Comparison of ENCODE assay signal across 23 cellular contexts in the genomic region with DNA sequence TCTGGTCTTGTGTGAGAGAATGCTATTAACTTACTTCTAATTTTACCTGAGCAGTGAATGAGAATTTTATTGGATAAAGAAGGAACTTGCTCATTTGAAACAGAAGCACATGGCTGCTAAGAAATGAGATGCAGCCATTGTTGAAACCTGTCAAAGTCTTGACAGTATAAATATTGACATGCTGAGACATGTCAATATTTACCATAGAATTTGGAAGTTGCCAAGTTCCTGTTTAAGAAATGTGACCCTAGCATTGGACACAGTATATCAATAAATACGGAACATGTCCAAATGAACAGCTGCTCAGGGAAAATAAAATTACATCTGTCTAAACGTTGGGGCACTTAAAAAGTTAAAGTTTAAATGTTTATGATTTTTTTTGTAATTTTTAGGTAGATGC.
"Had no signal": no experiment of that assay in that cellular context is flagged by ENCODE, and none has a peak within 500 bp of the region (broad histone marks: within the 10 kb centered on the region; RNA-seq: fewer than 3 reads in every experiment).

No MANE protein-coding gene starts in this region.

- H3K27me3 Mint-ChIP-seq: activated CD8-positive, alpha-beta T cell treated with anti-CD3 and anti-CD28 coated beads for 36 hours; activated naive CD4-positive, alpha-beta T cell treated with anti-CD3 and anti-CD28 coated beads, Interleukin-2, amount 10 ng/mL, durations not matched to agents 7 days and 5 days; stimulated activated memory B cell treated with anti-CD40 and anti-IgM and Interleukin-4, amounts not matched to agents 10 μg/mL and 1 μg/mL and 100 μg/mL, for 72 hours had no signal

- H3K27me3 ChIP-seq: brain microvascular endothelial cell, esophagus squamous epithelium, heart right ventricle, ovary, sigmoid colon, spleen, upper lobe of right lung had no signal

- FAIRE-seq: endothelial cell of umbilical vein had no signal

- H3K4me1 Mint-ChIP-seq: activated naive CD4-positive, alpha-beta T cell treated with anti-CD3 and anti-CD28 coated beads, Interleukin-2, amount 10 ng/mL, durations not matched to agents 7 days and 5 days; activated naive CD8-positive, alpha-beta T cell treated with anti-CD3 and anti-CD28 coated beads, Interleukin-2, amount 50 U/mL, for 24 hours; immature natural killer cell; natural killer cell; stimulated activated memory B cell treated with anti-CD40 and anti-IgM and Interleukin-4, amounts not matched to agents 10 μg/mL and 1 μg/mL and 100 μg/mL, for 72 hours had no signal

- H3K4me3 ChIP-seq: coronary artery, esophagus squamous epithelium, heart right ventricle, ovary, sigmoid colon, spleen, thoracic aorta, upper lobe of right lung had no signal

- H3K9me3 ChIP-seq: esophagus squamous epithelium, heart right ventricle, ovary, sigmoid colon, thoracic aorta, upper lobe of right lung had no signal

- H3K9me3 Mint-ChIP-seq: activated CD8-positive, alpha-beta T cell treated with anti-CD3 and anti-CD28 coated beads for 36 hours; immature natural killer cell; natural killer cell had no signal

- H3K36me3 ChIP-seq: brain microvascular endothelial cell, esophagus squamous epithelium, heart right ventricle, ovary, sigmoid colon, spleen, thoracic aorta, upper lobe of right lung had no signal

- H3K4me3 Mint-ChIP-seq: activated CD8-positive, alpha-beta T cell treated with anti-CD3 and anti-CD28 coated beads for 36 hours; activated naive CD4-positive, alpha-beta T cell treated with anti-CD3 and anti-CD28 coated beads, Interleukin-2, amount 10 ng/mL, durations not matched to agents 7 days and 5 days; activated naive CD8-positive, alpha-beta T cell treated with anti-CD3 and anti-CD28 coated beads, Interleukin-2, amount 50 U/mL, for 24 hours; immature natural killer cell; natural killer cell; stimulated activated memory B cell treated with anti-CD40 and anti-IgM and Interleukin-4, amounts not matched to agents 10 μg/mL and 1 μg/mL and 100 μg/mL, for 72 hours had no signal

- H3K27ac ChIP-seq: brain microvascular endothelial cell, coronary artery, esophagus squamous epithelium, heart right ventricle, ovary, sigmoid colon, spleen, thoracic aorta, upper lobe of right lung had no signal

- H3K4me1 ChIP-seq: esophagus squamous epithelium, heart right ventricle, sigmoid colon, spleen, upper lobe of right lung had no signal

- H3K27ac Mint-ChIP-seq: activated CD8-positive, alpha-beta T cell treated with anti-CD3 and anti-CD28 coated beads for 36 hours; activated naive CD4-positive, alpha-beta T cell treated with anti-CD3 and anti-CD28 coated beads, Interleukin-2, amount 10 ng/mL, durations not matched to agents 7 days and 5 days; activated naive CD8-positive, alpha-beta T cell treated with anti-CD3 and anti-CD28 coated beads, Interleukin-2, amount 50 U/mL, for 24 hours; immature natural killer cell; natural killer cell; stimulated activated memory B cell treated with anti-CD40 and anti-IgM and Interleukin-4, amounts not matched to agents 10 μg/mL and 1 μg/mL and 100 μg/mL, for 72 hours had no signal

- ATAC-seq: activated CD8-positive, alpha-beta T cell treated with anti-CD3 and anti-CD28 coated beads for 36 hours; activated naive CD8-positive, alpha-beta T cell treated with anti-CD3 and anti-CD28 coated beads, Interleukin-2, amount 50 U/mL, for 24 hours; heart right ventricle; natural killer cell; stimulated activated memory B cell treated with anti-CD40 and anti-IgM and Interleukin-4, amounts not matched to agents 10 μg/mL and 1 μg/mL and 100 μg/mL, for 72 hours; upper lobe of right lung had no signal

- H3K36me3 Mint-ChIP-seq: natural killer cell had no signal

- DNase-seq: activated CD4-positive, alpha-beta T cell treated with anti-CD3 and anti-CD28 coated beads for 48 hours; activated CD4-positive, CD25-positive, alpha-beta regulatory T cell; activated CD8-positive, alpha-beta T cell treated with anti-CD3 and anti-CD28 coated beads for 36 hours; activated naive CD4-positive, alpha-beta T cell treated with anti-CD3 and anti-CD28 coated beads, Interleukin-2, amount 10 ng/mL, durations not matched to agents 7 days and 5 days; activated naive CD8-positive, alpha-beta T cell treated with anti-CD3 and anti-CD28 coated beads, Interleukin-2, amount 50 U/mL, for 24 hours; activated T-cell treated with anti-CD3 and anti-CD28 coated beads, Interleukin-2, amount 50 U/mL, for 1 hour; anterior cingulate cortex; brain microvascular endothelial cell; effector CD8-positive, alpha-beta T cell; esophagus squamous epithelium; heart right ventricle; immature natural killer cell; kidney glomerular epithelial cell; natural killer cell; ovary; sigmoid colon; spleen; stimulated activated CD4-positive, alpha-beta T cell treated with anti-CD3 and anti-CD28 coated beads, Interleukin-4, amount 100 ng/mL, for 4 hours; upper lobe of right lung had no signal
